In genomic region chr13:31042084-31042483, GRCh38 we compare ENCODE assay signal across 17 cellular contexts.
A peak's percentile ranks its signal among the peaks of the same experiment; 100 is the strongest.
DNase-seq lines count a peak whose midpoint lies in the region; ATAC-seq and TF ChIP-seq lines count a peak whose summit lies in the region.
"Had no signal": no experiment of that assay in that cellular context is flagged by ENCODE, and none has a peak within 500 bp of the region (broad histone marks: within the 10 kb centered on the region; RNA-seq: fewer than 3 reads in every experiment).

No MANE protein-coding gene starts in this region.

- H3K27ac ChIP-seq in A673 (ENCODE audit: low read depth, low read length, poor library complexity, severe bottlenecking) (peak overlapping the region; percentile 12), IMR-90 (ENCODE audit: insufficient read depth, low read length) (no peak overlapping the region), heart right ventricle (no peak overlapping the region)
- H3K27ac ChIP-seq: KMS-11, Peyer's patch had no signal

- H3K36me3 Mint-ChIP-seq in brain (no peaks in the 10 kb centered on the region), nephron (ENCODE audit: low read depth) (no peaks in the 10 kb centered on the region)
- no peaks in the 10 kb centered on the region for H3K36me3 Mint-ChIP-seq in activated T-cell treated with anti-CD3 and anti-CD28 coated beads, Interleukin-2, amount 50 U/mL, for 4 hours (ENCODE audit: insufficient read depth)

- H3K23ac ChIP-seq in IMR-90 (ENCODE audit: low read depth, low read length): no peak overlapping the region

- H3K27me3 ChIP-seq in A673 (replicated peaks; ENCODE audit: insufficient read depth, low read depth, low read length, poor library complexity): no peaks in the 10 kb centered on the region
- no peaks in the 10 kb centered on the region for H3K27me3 ChIP-seq in IMR-90 (ENCODE audit: control insufficient read depth, insufficient read depth, low read length)
- H3K27me3 ChIP-seq in heart right ventricle: peaks cover 0 to 22% (median 3%) of the 10 kb centered on the region in 7 donors
- H3K27me3 ChIP-seq in H7 (ENCODE audit: control insufficient read depth, insufficient read depth, low read length): no peaks in the 10 kb centered on the region
- H3K27me3 ChIP-seq: Peyer's patch had no signal

- no peaks in the 10 kb centered on the region for H3K9me3 ChIP-seq in A673 (ENCODE audit: low read depth, low read length, poor library complexity, severe bottlenecking)
- H3K9me3 ChIP-seq in IMR-90 (ENCODE audit: control insufficient read depth, insufficient read depth, low read length): no peaks in the 10 kb centered on the region
- no peaks in the 10 kb centered on the region for H3K9me3 ChIP-seq in heart right ventricle
- H3K9me3 ChIP-seq: Peyer's patch had no signal

- H4K91ac ChIP-seq in IMR-90 (ENCODE audit: insufficient read depth, low read depth, low read length): no peak overlapping the region

- H3K4me3 ChIP-seq in A673 (ENCODE audit: low read depth, low read length, poor library complexity, severe bottlenecking) (no peak overlapping the region), IMR-90 (ENCODE audit: insufficient read depth, low read depth, low read length) (no peak overlapping the region), heart right ventricle (no peak overlapping the region), H7 (ENCODE audit: insufficient read depth, low read depth, low read length) (no peak overlapping the region)
- H3K4me3 ChIP-seq: Peyer's patch had no signal

- no peak for ATAC-seq in IMR-90 (ENCODE audit: low read depth)
- ATAC-seq in activated T-cell treated with anti-CD3 and anti-CD28 coated beads, Interleukin-2, amount 50 U/mL, for 4 hours: no peak
- ATAC-seq in heart right ventricle: no peak

- CTCF ChIA-PET in A673 (lab: Charles Lee): interaction anchor here (0.6 kb wide), 1 partner anchor 607 kb away, joined by 4 read pairs; no protein-coding TSS in a partner anchor
- CTCF ChIA-PET in IMR-90 (lab: Yijun Ruan, JAX): no interaction called here

- H3K4me1 Mint-ChIP-seq in brain (peaks cover 7% of the 10 kb centered on the region), nephron (peaks cover 36% of the 10 kb centered on the region)
- H3K4me1 Mint-ChIP-seq in activated T-cell treated with anti-CD3 and anti-CD28 coated beads, Interleukin-2, amount 50 U/mL, for 4 hours (ENCODE audit: low read depth): peaks cover 52% of the 10 kb centered on the region

- peak overlapping the region; percentile 4 for H2AFZ ChIP-seq in IMR-90 (replicated peaks; ENCODE audit: low read length, poor library complexity)

- H3K4ac ChIP-seq in IMR-90 (ENCODE audit: low read depth, low read length): no peak overlapping the region

- no peak for TF ChIP-seq POLR2A in IMR-90 (IDR thresholded peaks at IDR 0.05; ENCODE audit: low read depth, low read length)

- dilution Hi-C loops in IMR-90 (cut with HindIII; ENCODE audit: low sequenced_read_pairs, unreplicated experiment): no loop called here

- no peak overlapping the region for H2BK20ac ChIP-seq in IMR-90 (ENCODE audit: low read depth, low read length)

- H3K9ac ChIP-seq in IMR-90 (ENCODE audit: low read depth, low read length): no peak overlapping the region
- H3K9ac ChIP-seq: KMS-11 had no signal

- no peak overlapping the region for H3K56ac ChIP-seq in IMR-90 (ENCODE audit: extremely low read depth, insufficient read depth, low read length)

- H3K4me1 ChIP-seq in A673 (ENCODE audit: insufficient read depth, low read length, poor library complexity, severe bottlenecking): peaks cover 36% of the 10 kb centered on the region
- peaks cover 18% of the 10 kb centered on the region for H3K4me1 ChIP-seq in IMR-90 (ENCODE audit: control insufficient read depth, insufficient read depth, low read length)
- peaks cover 3 to 37% (median 19%) of the 10 kb centered on the region in 9 donors for H3K4me1 ChIP-seq in heart right ventricle

- H3K36me3 ChIP-seq in A673 (ENCODE audit: insufficient read depth, low read length, poor library complexity, severe bottlenecking) (no peaks in the 10 kb centered on the region), IMR-90 (ENCODE audit: control insufficient read depth, insufficient read depth, low read length) (no peaks in the 10 kb centered on the region), heart right ventricle (no peaks in the 10 kb centered on the region), H7 (replicated peaks; ENCODE audit: control insufficient read depth, insufficient read depth, low read length) (no peaks in the 10 kb centered on the region)
- H3K36me3 ChIP-seq: Peyer's patch had no signal

- no peak overlapping the region for H4K5ac ChIP-seq in IMR-90 (ENCODE audit: low read depth, low read length)

- BruUV-seq in A673 (replicated peaks; lab: Mats Ljungman, UMichigan) (no TSS peak), IMR-90 (replicated peaks; lab: Mats Ljungman, UMichigan) (no TSS peak)

- H2BK15ac ChIP-seq in IMR-90 (ENCODE audit: low read depth, low read length): no peak overlapping the region; the same call in 2 of the 3 replicates

- H3K9me3 Mint-ChIP-seq in brain (peaks cover 0 to 6% (median 0%) of the 10 kb centered on the region in 5 experiments), nephron (peaks cover 5% of the 10 kb centered on the region)
- no peaks in the 10 kb centered on the region for H3K9me3 Mint-ChIP-seq in activated T-cell treated with anti-CD3 and anti-CD28 coated beads, Interleukin-2, amount 50 U/mL, for 4 hours
- H3K9me3 Mint-ChIP-seq: HFFc6 had no signal

- no peak overlapping the region for H2BK120ac ChIP-seq in IMR-90 (ENCODE audit: low read depth, low read length)

- H3K18ac ChIP-seq in IMR-90 (ENCODE audit: low read depth, low read length): no peak overlapping the region

- peaks cover 10% of the 10 kb centered on the region; the same call in 1 of the 2 replicates for H3K9me1 ChIP-seq in IMR-90 (ENCODE audit: insufficient read depth, low read length)

- no peak overlapping the region for H2BK5ac ChIP-seq in IMR-90 (ENCODE audit: low read depth, low read length, poor library complexity, severe bottlenecking)

- H3K4me2 ChIP-seq in IMR-90 (ENCODE audit: low read depth, low read length): no peak overlapping the region
- H3K4me2 ChIP-seq: KMS-11 had no signal

- H3K4me3 Mint-ChIP-seq in brain (no peak overlapping the region), nephron (peak overlapping the region in 1 of 3 experiments; percentile 61)
- no peak overlapping the region for H3K4me3 Mint-ChIP-seq in activated T-cell treated with anti-CD3 and anti-CD28 coated beads, Interleukin-2, amount 50 U/mL, for 4 hours
- H3K4me3 Mint-ChIP-seq: HFFc6 had no signal

- in situ Hi-C loops in IMR-90 (cut with MboI; ENCODE audit: low sequenced_read_pairs): loop anchor here (10.0 to 25.0 kb wide), 3 partner anchors 405 to 905 kb away; partner anchors contain the start of gene HMGB1

- H3K79me1 ChIP-seq in IMR-90 (ENCODE audit: low read depth in 1 of 2, low read length in 2 of 2): no peaks in the 10 kb centered on the region; a peak in 1 of 4 replicates

- no peaks in the 10 kb centered on the region for H4K20me1 ChIP-seq in IMR-90 (ENCODE audit: insufficient read depth, low read length)

- H3K27ac Mint-ChIP-seq in brain (peak overlapping the region in 3 of 5 experiments; percentile 44 to 89 (median 57)), nephron (peak overlapping the region in 2 of 3 experiments; percentile 15 to 33)
- H3K27ac Mint-ChIP-seq: HFFc6 had no signal

- no peak overlapping the region for H4K8ac ChIP-seq in IMR-90 (ENCODE audit: low read depth in 2 of 2, low read length in 2 of 2)

- no peak overlapping the region for H3K14ac ChIP-seq in IMR-90 (replicated peaks; ENCODE audit: low read depth, low read length)

- POLR2A ChIA-PET in A673 (lab: Charles Lee; ENCODE audit: low non-redundant PET): no interaction called here
- POLR2A ChIA-PET in IMR-90 (lab: Charles Lee; ENCODE audit: unreplicated experiment): no interaction called here

- WGBS in IMR-90 (ENCODE audit: extremely low coverage in 2 of 2, insufficient read length in 1 of 2), 2 experiments: 40% methylated on average over 1 of the region's 3 CpGs; no CpG with 5 or more reads in 1 of the 2 experiments
- WGBS in heart right ventricle, 2 donors: 47 to 52% methylated on average over 3 of the region's 3 CpGs

- H2AK5ac ChIP-seq in IMR-90 (ENCODE audit: low read depth, low read length): no peak overlapping the region

- TF ChIP-seq RAD21 in IMR-90 (IDR thresholded peaks at IDR 0.05; ENCODE audit: low read length): no peak

- no peak overlapping the region for H2AK9ac ChIP-seq in IMR-90 (replicated peaks; ENCODE audit: low read depth, low read length, poor library complexity)

- H3K27me3 Mint-ChIP-seq in brain (peaks cover 9% of the 10 kb centered on the region), nephron (ENCODE audit: low read depth) (peaks cover 21% of the 10 kb centered on the region)
- H3K27me3 Mint-ChIP-seq in activated T-cell treated with anti-CD3 and anti-CD28 coated beads, Interleukin-2, amount 50 U/mL, for 4 hours (ENCODE audit: low read depth): peaks cover 19% of the 10 kb centered on the region

- DNase-seq in A673 (ENCODE audit: low spot score) (no peak), IMR-90 (no peak), NCI-H526 treated with DMSO at 0.1 percent for 48 hours (lab: John Stamatoyannopoulos, UW) (no peak), heart right ventricle (no peak), H7 (no peak)
- DNase-seq in activated T-cell treated with anti-CD3 and anti-CD28 coated beads, Interleukin-2, amount 50 U/mL, for 4 hours: no peak
- DNase-seq: DMS79, HFFc6, NCI-H1048, NCI-H1436, NCI-H1930, NCI-H2171, NCI-H446 had no signal

- intact Hi-C loops in A673 (cut with micrococcal nuclease; ENCODE audit: unreplicated experiment): loop anchor here (5.0 kb wide), 2 partner anchors 175 to 245 kb away; no protein-coding TSS in a partner anchor
- intact Hi-C loops in IMR-90 (cut with micrococcal nuclease): loop anchor here (5.0 kb wide), 2 partner anchors 65 to 910 kb away; no protein-coding TSS in a partner anchor
- intact Hi-C loops in heart right ventricle (cut with DNase I): loop anchor here in 9 of 10 donors (5.0 to 10.0 kb wide), 10 partner anchors 65 to 907 kb away; no protein-coding TSS in a partner anchor

- no peak for TF ChIP-seq CTCF in A673 (conservative IDR thresholded peaks at IDR 0.05; ENCODE audit: low read depth, low read length)
- no peak for TF ChIP-seq CTCF in IMR-90 (conservative IDR thresholded peaks at IDR 0.05; ENCODE audit: low read depth, low read length)
- no peak for TF ChIP-seq CTCF in brain (conservative IDR thresholded peaks at IDR 0.05)
- no peak for TF ChIP-seq CTCF in nephron (IDR thresholded peaks at IDR 0.05; ENCODE audit: unreplicated experiment in 3 of 3)
- no peak for TF ChIP-seq CTCF in heart right ventricle (IDR thresholded peaks at IDR 0.05)

TF ChIP-seq in IMR-90, 13 proteins besides CTCF, POLR2A, EP300 and RAD21 (continues in another document):
- TF ChIP-seq, protein P1, sequence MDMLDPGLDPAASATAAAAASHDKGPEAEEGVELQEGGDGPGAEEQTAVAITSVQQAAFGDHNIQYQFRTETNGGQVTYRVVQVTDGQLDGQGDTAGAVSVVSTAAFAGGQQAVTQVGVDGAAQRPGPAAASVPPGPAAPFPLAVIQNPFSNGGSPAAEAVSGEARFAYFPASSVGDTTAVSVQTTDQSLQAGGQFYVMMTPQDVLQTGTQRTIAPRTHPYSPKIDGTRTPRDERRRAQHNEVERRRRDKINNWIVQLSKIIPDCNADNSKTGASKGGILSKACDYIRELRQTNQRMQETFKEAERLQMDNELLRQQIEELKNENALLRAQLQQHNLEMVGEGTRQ (IDR thresholded peaks at IDR 0.05; ENCODE audit: low read depth, low read length): no peak
- no peak for TF ChIP-seq SMC3 (IDR thresholded peaks at IDR 0.05; ENCODE audit: low read depth, low read length)
- no peak for TF ChIP-seq FOS (IDR thresholded peaks at IDR 0.05; ENCODE audit: low read depth, low read length)
